Comparison of ENCODE assay signal across 1 cellular context in the genomic region with DNA sequence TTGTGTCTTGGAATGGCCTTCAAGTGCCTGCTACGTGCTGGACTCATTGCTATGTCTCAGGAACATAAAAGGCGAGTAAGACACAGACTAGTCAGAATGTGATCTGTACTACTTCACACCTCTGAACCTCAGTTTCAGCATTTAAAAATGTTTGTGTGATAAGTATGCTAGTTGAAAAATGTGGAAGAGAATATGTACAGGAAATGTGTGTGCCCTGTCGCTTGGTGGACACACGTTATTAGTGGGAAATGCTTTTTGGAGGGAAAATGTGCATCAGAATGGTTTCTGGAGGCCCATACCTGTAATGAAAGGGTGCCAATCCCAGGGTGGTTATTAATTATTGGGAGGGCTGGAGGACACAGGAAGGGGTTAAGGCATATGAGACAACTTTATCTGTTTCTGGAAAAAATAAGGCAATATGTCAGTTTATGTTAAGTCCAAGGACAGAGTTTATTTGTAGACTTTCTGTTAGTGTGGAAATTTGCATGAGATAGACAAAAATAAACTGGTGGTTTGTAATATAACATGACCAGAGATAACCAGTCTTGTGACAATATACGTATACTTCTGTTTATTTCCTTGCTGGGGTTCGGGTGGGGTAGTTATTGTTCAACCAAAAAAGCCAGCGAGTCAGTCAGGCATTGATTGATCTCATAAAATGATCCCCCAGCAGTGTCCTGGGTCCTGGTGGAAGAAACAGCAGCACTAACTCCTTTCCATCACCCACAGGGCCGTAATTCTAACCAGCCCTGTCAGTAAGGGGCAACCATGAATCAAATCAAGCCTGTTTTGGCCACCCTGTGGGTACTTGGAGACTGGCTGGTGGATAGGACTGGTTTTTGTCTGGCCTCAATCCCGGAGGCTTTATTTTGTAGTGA.
TF ChIP-seq lines count a peak whose summit lies in the region.

No MANE protein-coding gene starts in this region.

TF ChIP-seq in GM12878, 131 proteins besides CTCF, POLR2A, EP300 and RAD21 (continued from another document and continues in another):
- TF ChIP-seq SIX5 (IDR thresholded peaks at IDR 0.05; ENCODE audit: low read depth, low read length, severe bottlenecking) (no peak), KAT2A (conservative IDR thresholded peaks at IDR 0.05; ENCODE audit: control insufficient read depth, low read depth, low read length) (no peak), PML (IDR thresholded peaks at IDR 0.05; ENCODE audit: low read length) (no peak), PAX8 (IDR thresholded peaks at IDR 0.05) (peak; percentile 35; the same call in 1 of the 2 replicates), CHD1 (IDR thresholded peaks at IDR 0.05; ENCODE audit: low read depth, low read length) (no peak; the same call in 1 of the 2 replicates), SREBF2 (IDR thresholded peaks at IDR 0.05; ENCODE audit: low read length) (no peak), CREB1 (IDR thresholded peaks at IDR 0.05; ENCODE audit: low read depth) (0 out of 2 replicates have a peak, but pooled peaks have one; percentile 47), ZNF24 (IDR thresholded peaks at IDR 0.05) (no peak), CHD2 (IDR thresholded peaks at IDR 0.05; ENCODE audit: borderline replicate concordance, low read depth, low read length) (peak; percentile 65; the same call in 1 of the 2 replicates), DPF2 (IDR thresholded peaks at IDR 0.05) (0 out of 2 replicates have a peak, but pooled peaks have one; percentile 58), SKIL (IDR thresholded peaks at IDR 0.05; ENCODE audit: low read depth, poor library complexity, severe bottlenecking) (peak; percentile 40), NRF1 (conservative IDR thresholded peaks at IDR 0.05; ENCODE audit: low read depth, low read length) (no peak), CEBPB (IDR thresholded peaks at IDR 0.05; ENCODE audit: borderline replicate concordance in 1 of 2, low read depth in 2 of 2, low read length in 2 of 2) (no peak), NR2C2 (IDR thresholded peaks at IDR 0.05; ENCODE audit: borderline replicate concordance, control insufficient read depth, insufficient read length, low read depth) (no peak), SP1 (IDR thresholded peaks at IDR 0.05; ENCODE audit: low read depth, low read length) (peak; percentile 5), CBX5 (IDR thresholded peaks at IDR 0.05; ENCODE audit: low read depth) (no peak), BCLAF1 (IDR thresholded peaks at IDR 0.05) (no peak), RELB (IDR thresholded peaks at IDR 0.05; ENCODE audit: low read depth) (peak; percentile 85), SUZ12 (IDR thresholded peaks at IDR 0.05; ENCODE audit: unreplicated experiment) (no peak), SRF (IDR thresholded peaks at IDR 0.05; ENCODE audit: low read depth in 2 of 2, low read length in 2 of 2) (no peak), MXI1 (IDR thresholded peaks at IDR 0.05; ENCODE audit: low read depth, low read length) (no peak), MTA2 (IDR thresholded peaks at IDR 0.05; ENCODE audit: low read depth) (peak; percentile 73), STAT1 (conservative IDR thresholded peaks at IDR 0.05) (no peak), MEF2B (IDR thresholded peaks at IDR 0.05; ENCODE audit: partially characterized antibody, poor library complexity, severe bottlenecking) (peak; percentile 89), POLR2AphosphoS2 (IDR thresholded peaks at IDR 0.05; ENCODE audit: low read depth, low read length) (peak; percentile 9; the same call in 1 of the 2 replicates), MTA3 (IDR thresholded peaks at IDR 0.05; ENCODE audit: borderline replicate concordance, low read length) (no peak), ASH2L (IDR thresholded peaks at IDR 0.05; ENCODE audit: borderline replicate concordance, low read depth) (no peak), ZNF384 (IDR thresholded peaks at IDR 0.05; ENCODE audit: borderline replicate concordance, low read depth, low read length) (no peak), TCF12 (IDR thresholded peaks at IDR 0.05; ENCODE audit: low read depth, low read length) (no peak), BMI1 (IDR thresholded peaks at IDR 0.05; ENCODE audit: borderline replicate concordance) (peak; percentile 15; the same call in 1 of the 2 replicates)
- TF ChIP-seq, protein P1, sequence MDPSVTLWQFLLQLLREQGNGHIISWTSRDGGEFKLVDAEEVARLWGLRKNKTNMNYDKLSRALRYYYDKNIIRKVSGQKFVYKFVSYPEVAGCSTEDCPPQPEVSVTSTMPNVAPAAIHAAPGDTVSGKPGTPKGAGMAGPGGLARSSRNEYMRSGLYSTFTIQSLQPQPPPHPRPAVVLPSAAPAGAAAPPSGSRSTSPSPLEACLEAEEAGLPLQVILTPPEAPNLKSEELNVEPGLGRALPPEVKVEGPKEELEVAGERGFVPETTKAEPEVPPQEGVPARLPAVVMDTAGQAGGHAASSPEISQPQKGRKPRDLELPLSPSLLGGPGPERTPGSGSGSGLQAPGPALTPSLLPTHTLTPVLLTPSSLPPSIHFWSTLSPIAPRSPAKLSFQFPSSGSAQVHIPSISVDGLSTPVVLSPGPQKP (IDR thresholded peaks at IDR 0.05; ENCODE audit: low read depth, low read length), result no peak
- TF ChIP-seq, protein P2, sequence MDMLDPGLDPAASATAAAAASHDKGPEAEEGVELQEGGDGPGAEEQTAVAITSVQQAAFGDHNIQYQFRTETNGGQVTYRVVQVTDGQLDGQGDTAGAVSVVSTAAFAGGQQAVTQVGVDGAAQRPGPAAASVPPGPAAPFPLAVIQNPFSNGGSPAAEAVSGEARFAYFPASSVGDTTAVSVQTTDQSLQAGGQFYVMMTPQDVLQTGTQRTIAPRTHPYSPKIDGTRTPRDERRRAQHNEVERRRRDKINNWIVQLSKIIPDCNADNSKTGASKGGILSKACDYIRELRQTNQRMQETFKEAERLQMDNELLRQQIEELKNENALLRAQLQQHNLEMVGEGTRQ (IDR thresholded peaks at IDR 0.05; ENCODE audit: borderline replicate concordance, low read depth, low read length), result no peak
- TF ChIP-seq, protein P3, sequence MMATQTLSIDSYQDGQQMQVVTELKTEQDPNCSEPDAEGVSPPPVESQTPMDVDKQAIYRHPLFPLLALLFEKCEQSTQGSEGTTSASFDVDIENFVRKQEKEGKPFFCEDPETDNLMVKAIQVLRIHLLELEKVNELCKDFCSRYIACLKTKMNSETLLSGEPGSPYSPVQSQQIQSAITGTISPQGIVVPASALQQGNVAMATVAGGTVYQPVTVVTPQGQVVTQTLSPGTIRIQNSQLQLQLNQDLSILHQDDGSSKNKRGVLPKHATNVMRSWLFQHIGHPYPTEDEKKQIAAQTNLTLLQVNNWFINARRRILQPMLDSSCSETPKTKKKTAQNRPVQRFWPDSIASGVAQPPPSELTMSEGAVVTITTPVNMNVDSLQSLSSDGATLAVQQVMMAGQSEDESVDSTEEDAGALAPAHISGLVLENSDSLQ (IDR thresholded peaks at IDR 0.05), result peak; percentile 72; the same call in 1 of the 2 replicates
- TF ChIP-seq, protein P4, sequence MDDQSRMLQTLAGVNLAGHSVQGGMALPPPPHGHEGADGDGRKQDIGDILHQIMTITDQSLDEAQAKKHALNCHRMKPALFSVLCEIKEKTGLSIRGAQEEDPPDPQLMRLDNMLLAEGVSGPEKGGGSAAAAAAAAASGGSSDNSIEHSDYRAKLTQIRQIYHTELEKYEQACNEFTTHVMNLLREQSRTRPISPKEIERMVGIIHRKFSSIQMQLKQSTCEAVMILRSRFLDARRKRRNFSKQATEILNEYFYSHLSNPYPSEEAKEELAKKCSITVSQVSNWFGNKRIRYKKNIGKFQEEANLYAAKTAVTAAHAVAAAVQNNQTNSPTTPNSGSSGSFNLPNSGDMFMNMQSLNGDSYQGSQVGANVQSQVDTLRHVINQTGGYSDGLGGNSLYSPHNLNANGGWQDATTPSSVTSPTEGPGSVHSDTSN (IDR thresholded peaks at IDR 0.05; ENCODE audit: insufficient replicate concordance, low read depth, low read length), result peak; percentile 18
- TF ChIP-seq, protein P5, sequence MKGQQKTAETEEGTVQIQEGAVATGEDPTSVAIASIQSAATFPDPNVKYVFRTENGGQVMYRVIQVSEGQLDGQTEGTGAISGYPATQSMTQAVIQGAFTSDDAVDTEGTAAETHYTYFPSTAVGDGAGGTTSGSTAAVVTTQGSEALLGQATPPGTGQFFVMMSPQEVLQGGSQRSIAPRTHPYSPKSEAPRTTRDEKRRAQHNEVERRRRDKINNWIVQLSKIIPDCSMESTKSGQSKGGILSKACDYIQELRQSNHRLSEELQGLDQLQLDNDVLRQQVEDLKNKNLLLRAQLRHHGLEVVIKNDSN (IDR thresholded peaks at IDR 0.05; ENCODE audit: borderline replicate concordance, extremely low read length, insufficient read depth, low read depth, low read length), result no peak
- TF ChIP-seq, protein P6, sequence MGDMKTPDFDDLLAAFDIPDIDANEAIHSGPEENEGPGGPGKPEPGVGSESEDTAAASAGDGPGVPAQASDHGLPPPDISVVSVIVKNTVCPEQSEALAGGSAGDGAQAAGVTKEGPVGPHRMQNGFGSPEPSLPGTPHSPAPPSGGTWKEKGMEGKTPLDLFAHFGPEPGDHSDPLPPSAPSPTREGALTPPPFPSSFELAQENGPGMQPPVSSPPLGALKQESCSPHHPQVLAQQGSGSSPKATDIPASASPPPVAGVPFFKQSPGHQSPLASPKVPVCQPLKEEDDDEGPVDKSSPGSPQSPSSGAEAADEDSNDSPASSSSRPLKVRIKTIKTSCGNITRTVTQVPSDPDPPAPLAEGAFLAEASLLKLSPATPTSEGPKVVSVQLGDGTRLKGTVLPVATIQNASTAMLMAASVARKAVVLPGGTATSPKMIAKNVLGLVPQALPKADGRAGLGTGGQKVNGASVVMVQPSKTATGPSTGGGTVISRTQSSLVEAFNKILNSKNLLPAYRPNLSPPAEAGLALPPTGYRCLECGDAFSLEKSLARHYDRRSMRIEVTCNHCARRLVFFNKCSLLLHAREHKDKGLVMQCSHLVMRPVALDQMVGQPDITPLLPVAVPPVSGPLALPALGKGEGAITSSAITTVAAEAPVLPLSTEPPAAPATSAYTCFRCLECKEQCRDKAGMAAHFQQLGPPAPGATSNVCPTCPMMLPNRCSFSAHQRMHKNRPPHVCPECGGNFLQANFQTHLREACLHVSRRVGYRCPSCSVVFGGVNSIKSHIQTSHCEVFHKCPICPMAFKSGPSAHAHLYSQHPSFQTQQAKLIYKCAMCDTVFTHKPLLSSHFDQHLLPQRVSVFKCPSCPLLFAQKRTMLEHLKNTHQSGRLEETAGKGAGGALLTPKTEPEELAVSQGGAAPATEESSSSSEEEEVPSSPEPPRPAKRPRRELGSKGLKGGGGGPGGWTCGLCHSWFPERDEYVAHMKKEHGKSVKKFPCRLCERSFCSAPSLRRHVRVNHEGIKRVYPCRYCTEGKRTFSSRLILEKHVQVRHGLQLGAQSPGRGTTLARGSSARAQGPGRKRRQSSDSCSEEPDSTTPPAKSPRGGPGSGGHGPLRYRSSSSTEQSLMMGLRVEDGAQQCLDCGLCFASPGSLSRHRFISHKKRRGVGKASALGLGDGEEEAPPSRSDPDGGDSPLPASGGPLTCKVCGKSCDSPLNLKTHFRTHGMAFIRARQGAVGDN (IDR thresholded peaks at IDR 0.05), result peak; percentile 93
